Comparison of ENCODE assay signal across 17 cellular contexts in the genomic region with DNA sequence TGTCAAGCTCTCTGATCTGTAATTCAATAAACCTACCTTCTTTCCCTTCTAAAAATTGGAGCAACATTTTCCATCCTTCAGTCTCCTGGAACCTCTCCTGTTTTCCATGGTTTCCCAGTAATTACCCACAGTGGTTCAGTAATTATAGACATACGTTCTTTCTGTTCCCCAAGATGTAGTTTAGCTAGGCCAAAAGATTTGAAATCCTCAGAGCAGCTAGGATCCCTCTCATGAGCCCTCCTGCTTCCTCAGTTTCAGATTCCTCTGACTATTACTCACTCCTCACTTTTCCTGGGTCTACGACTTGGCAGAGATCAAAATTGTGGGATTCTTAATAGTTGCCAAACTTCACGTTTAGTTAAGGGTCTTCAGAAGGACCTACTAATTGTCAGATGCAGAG.
DNase-seq lines count a peak whose midpoint lies in the region; ATAC-seq, FAIRE-seq and TF ChIP-seq lines count a peak whose summit lies in the region.
"Had no signal": no experiment of that assay in that cellular context is flagged by ENCODE, and none has a peak within 500 bp of the region (broad histone marks: within the 10 kb centered on the region; RNA-seq: fewer than 3 reads in every experiment).

No MANE protein-coding gene starts in this region.

- DNase-seq in H54 (ENCODE audit: insufficient read length, low spot score) (no peak), ascending aorta (ENCODE audit: low spot score in 2 of 2) (no peak), left ventricle myocardium inferior (no peak), stromal cell of bone marrow (ENCODE audit: low read depth) (peak; percentile 44), omental fat pad (ENCODE audit: low spot score) (no peak), esophagus squamous epithelium (lab: John Stamatoyannopoulos, UW) (no peak), activated gamma-delta T cell (lab: John Stamatoyannopoulos, UW) (no peak)
- no peak for DNase-seq in CD8-positive, alpha-beta memory T cell
- DNase-seq: activated CD4-positive, alpha-beta T cell treated with anti-CD3 and anti-CD28 coated beads, Interleukin-2, amount 10 ng/mL, durations not matched to agents 24 days and 14 days; colonic mucosa; foreskin keratinocyte; kidney glomerular epithelial cell; NCI-H2029 treated with DMSO at 0.1 percent for 48 hours; NK-92 treated with Interleukin-12 subunit alpha and Interleukin-12 subunit beta, amount 100 ng/mL, for 24 hours; stimulated activated CD4-positive, alpha-beta T cell treated with anti-CD3 and anti-CD28 coated beads, Interleukin-15, amount 100 ng/mL, for 24 hours had no signal

- WGBS in esophagus squamous epithelium, 2 donors = 55 to 62% methylated on average over 3 of the region's 3 CpGs

- CTCF ChIA-PET in CD8-positive, alpha-beta memory T cell (lab: Charles Lee) = no interaction called here

- no peaks in the 10 kb centered on the region for H3K36me3 Mint-ChIP-seq in CD8-positive, alpha-beta memory T cell

- H3K4me1 ChIP-seq in ascending aorta (peaks cover 5 to 18% of the 10 kb centered on the region in 2 donors), left ventricle myocardium inferior (no peaks in the 10 kb centered on the region), esophagus squamous epithelium (peaks cover 0 to 15% (median 0%) of the 10 kb centered on the region in 3 donors)
- no peaks in the 10 kb centered on the region for H3K4me1 ChIP-seq in CD8-positive, alpha-beta memory T cell (ENCODE audit: insufficient read depth, low read length)
- H3K4me1 ChIP-seq: BLaER1, colonic mucosa had no signal

- H3K27me3 ChIP-seq in ascending aorta (no peaks in the 10 kb centered on the region), left ventricle myocardium inferior (ENCODE audit: low read depth) (no peaks in the 10 kb centered on the region), esophagus squamous epithelium (no peaks in the 10 kb centered on the region)
- H3K27me3 ChIP-seq in CD8-positive, alpha-beta memory T cell (ENCODE audit: insufficient read depth, low read length, poor library complexity, severe bottlenecking) = no peaks in the 10 kb centered on the region
- H3K27me3 ChIP-seq: BLaER1, colonic mucosa, foreskin keratinocyte had no signal

- no peaks in the 10 kb centered on the region for H3K27me3 Mint-ChIP-seq in CD8-positive, alpha-beta memory T cell

- H3K27ac ChIP-seq in ascending aorta (peak overlapping the region; percentile 72 to 77), left ventricle myocardium inferior (replicated peaks) (peak overlapping the region; percentile 59), esophagus squamous epithelium (peak overlapping the region in 2 of 4 donors; percentile 17 to 61)
- no peak overlapping the region for H3K27ac ChIP-seq in CD8-positive, alpha-beta memory T cell (ENCODE audit: low read depth, low read length)
- H3K27ac ChIP-seq: BLaER1, colonic mucosa, foreskin keratinocyte, KMS-11 had no signal

- no peaks in the 10 kb centered on the region for H3K4me1 Mint-ChIP-seq in CD8-positive, alpha-beta memory T cell
- H3K4me1 Mint-ChIP-seq: activated CD4-positive, alpha-beta T cell treated with anti-CD3 and anti-CD28 coated beads, Interleukin-2, amount 10 ng/mL, durations not matched to agents 24 days and 14 days had no signal

- ATAC-seq in omental fat pad (ENCODE audit: low FRiP score) = no peak
- ATAC-seq: foreskin keratinocyte had no signal

- FAIRE-seq in H54 (lab: Jason Lieb, UNC) = peak; percentile 79

- TF ChIP-seq CTCF in ascending aorta (IDR thresholded peaks at IDR 0.05) (no peak), left ventricle myocardium inferior (IDR thresholded peaks at IDR 0.05; ENCODE audit: borderline replicate concordance) (no peak), omental fat pad (IDR thresholded peaks at IDR 0.05) (no peak), esophagus squamous epithelium (IDR thresholded peaks at IDR 0.05) (no peak)

- TF ChIP-seq POLR2A in H54 (IDR thresholded peaks at IDR 0.05; ENCODE audit: low read depth, low read length) (no peak), esophagus squamous epithelium (IDR thresholded peaks at IDR 0.05) (no peak)

- intact Hi-C loops in ascending aorta (cut with DNase I) (no loop called here), left ventricle myocardium inferior (cut with micrococcal nuclease) (no loop called here), esophagus squamous epithelium (cut with DNase I) (no loop called here)

- POLR2A ChIA-PET in CD8-positive, alpha-beta memory T cell (lab: Charles Lee) = interaction anchor here (0.8 kb wide), 1 partner anchor 59 kb away, joined by 3 read pairs; no protein-coding TSS in a partner anchor

- peaks cover 0 to 5% (median 3%) of the 10 kb centered on the region in 5 donors for H3K9me3 Mint-ChIP-seq in CD8-positive, alpha-beta memory T cell
- H3K9me3 Mint-ChIP-seq: activated CD4-positive, alpha-beta T cell treated with anti-CD3 and anti-CD28 coated beads, Interleukin-2, amount 10 ng/mL, durations not matched to agents 24 days and 14 days had no signal

- no peak overlapping the region for H3K4me3 ChIP-seq in ascending aorta
- no peak overlapping the region for H3K4me3 ChIP-seq in left ventricle myocardium inferior
- no peak overlapping the region for H3K4me3 ChIP-seq in CD8-positive, alpha-beta memory T cell (ENCODE audit: low read length)
- no peak overlapping the region for H3K4me3 ChIP-seq in esophagus squamous epithelium
- H3K4me3 ChIP-seq: BLaER1, colonic mucosa had no signal

- peaks cover 0 to 4% of the 10 kb centered on the region in 2 donors for H3K9me3 ChIP-seq in ascending aorta
- peaks cover 10% of the 10 kb centered on the region for H3K9me3 ChIP-seq in left ventricle myocardium inferior (replicated peaks)
- no peaks in the 10 kb centered on the region for H3K9me3 ChIP-seq in CD8-positive, alpha-beta memory T cell (ENCODE audit: low read length)
- H3K9me3 ChIP-seq in esophagus squamous epithelium = no peaks in the 10 kb centered on the region
- H3K9me3 ChIP-seq: BLaER1, colonic mucosa had no signal

- no peak overlapping the region for H3K27ac Mint-ChIP-seq in CD8-positive, alpha-beta memory T cell
- H3K27ac Mint-ChIP-seq: activated CD4-positive, alpha-beta T cell treated with anti-CD3 and anti-CD28 coated beads, Interleukin-2, amount 10 ng/mL, durations not matched to agents 24 days and 14 days had no signal

- H3K36me3 ChIP-seq in ascending aorta (no peaks in the 10 kb centered on the region), left ventricle myocardium inferior (no peaks in the 10 kb centered on the region), esophagus squamous epithelium (no peaks in the 10 kb centered on the region)
- H3K36me3 ChIP-seq in CD8-positive, alpha-beta memory T cell (ENCODE audit: insufficient read depth, low read length) = no peaks in the 10 kb centered on the region
- H3K36me3 ChIP-seq: BLaER1, colonic mucosa had no signal

- H3K4me3 Mint-ChIP-seq in CD8-positive, alpha-beta memory T cell = no peak overlapping the region
- H3K4me3 Mint-ChIP-seq: activated CD4-positive, alpha-beta T cell treated with anti-CD3 and anti-CD28 coated beads, Interleukin-2, amount 10 ng/mL, durations not matched to agents 24 days and 14 days had no signal
